In genomic region chr1:80640978-80641377, GRCh38 we compare ENCODE assay signal across 18 cellular contexts.
DNase-seq lines count a peak whose midpoint lies in the region; ATAC-seq and TF ChIP-seq lines count a peak whose summit lies in the region.
"Had no signal": no experiment of that assay in that cellular context is flagged by ENCODE, and none has a peak within 500 bp of the region (broad histone marks: within the 10 kb centered on the region; RNA-seq: fewer than 3 reads in every experiment).

No MANE protein-coding gene starts in this region.

- H3K27me3 Mint-ChIP-seq in naive B cell: no peaks in the 10 kb centered on the region

- no peaks in the 10 kb centered on the region for H3K27me3 ChIP-seq in upper lobe of left lung
- H3K27me3 ChIP-seq in uterus: no peaks in the 10 kb centered on the region
- H3K27me3 ChIP-seq: SJCRH30 had no signal

- H3K9me3 ChIP-seq in upper lobe of left lung (no peaks in the 10 kb centered on the region), uterus (no peaks in the 10 kb centered on the region)
- H3K9me3 ChIP-seq: prostate gland, SJCRH30 had no signal

- DNase-seq in naive B cell (peak; percentile 40), upper lobe of left lung (no peak), amniotic stem cell (lab: John Stamatoyannopoulos, UW) (no peak), uterus (no peak), retina (no peak)
- DNase-seq: activated T-cell treated with anti-CD3 and anti-CD28 coated beads for 4 hours; CD8-positive, alpha-beta T cell; cortex of kidney; GOT3; NCI-H1436; NCI-H69; SJCRH30; stimulated activated CD4-positive, alpha-beta T cell treated with anti-CD3 and anti-CD28 coated beads, Interleukin-4, amount 100 ng/mL, for 4 hours had no signal

- peaks cover 0 to 8% (median 2%) of the 10 kb centered on the region in 7 donors for H3K9me3 Mint-ChIP-seq in naive B cell

- peaks cover 0 to 3% of the 10 kb centered on the region in 2 donors for H3K36me3 Mint-ChIP-seq in naive B cell
- H3K36me3 Mint-ChIP-seq: CD8-positive, alpha-beta T cell had no signal

- 64 to 72% methylated on average over 3 of the region's 3 CpGs for WGBS in upper lobe of left lung, 2 donors

- no peaks in the 10 kb centered on the region for H3K4me1 ChIP-seq in upper lobe of left lung
- H3K4me1 ChIP-seq in uterus: no peaks in the 10 kb centered on the region
- H3K4me1 ChIP-seq: prostate gland, SJCRH30 had no signal

- H3K27ac Mint-ChIP-seq in naive B cell: peak overlapping the region in 2 of 6 donors; percentile 24 to 85
- H3K27ac Mint-ChIP-seq: CD8-positive, alpha-beta T cell; WTC11 had no signal

- peak overlapping the region in 7 of 8 donors; percentile 62 to 96 (median 81) for H3K4me3 Mint-ChIP-seq in naive B cell
- H3K4me3 Mint-ChIP-seq: CD8-positive, alpha-beta T cell; WTC11 had no signal

- H3K27ac ChIP-seq in upper lobe of left lung: no peak overlapping the region
- H3K27ac ChIP-seq in uterus: no peak overlapping the region
- H3K27ac ChIP-seq: prostate gland, SJCRH30 had no signal

- no peak overlapping the region for H3K4me3 ChIP-seq in upper lobe of left lung
- no peak overlapping the region for H3K4me3 ChIP-seq in uterus
- H3K4me3 ChIP-seq: prostate gland, SJCRH30 had no signal

- TF ChIP-seq POLR2A in upper lobe of left lung (IDR thresholded peaks at IDR 0.05): no peak
- no peak for TF ChIP-seq POLR2A in uterus (IDR thresholded peaks at IDR 0.05)

- H3K36me3 ChIP-seq in upper lobe of left lung (no peaks in the 10 kb centered on the region), uterus (no peaks in the 10 kb centered on the region)
- H3K36me3 ChIP-seq: prostate gland, SJCRH30 had no signal

- TF ChIP-seq CTCF in upper lobe of left lung (IDR thresholded peaks at IDR 0.05) (no peak), uterus (IDR thresholded peaks at IDR 0.05) (no peak)

- peaks cover 13 to 42% (median 15%) of the 10 kb centered on the region in 3 donors for H3K4me1 Mint-ChIP-seq in naive B cell

- TF ChIP-seq EP300 in upper lobe of left lung (IDR thresholded peaks at IDR 0.05): no peak

- intact Hi-C loops in uterus (cut with DNase I; ENCODE audit: low total_unique reads): no loop called here

- peak; percentile 44 for ATAC-seq in GM19035 (IDR thresholded peaks at IDR 0.05; ENCODE audit: unreplicated experiment)
- peak; percentile 49 for ATAC-seq in GM21737 (IDR thresholded peaks at IDR 0.05; ENCODE audit: unreplicated experiment)
- peak; percentile 40 for ATAC-seq in HG03342 (IDR thresholded peaks at IDR 0.05; ENCODE audit: unreplicated experiment)
- ATAC-seq in naive B cell (ENCODE audit: low read depth in 2 of 2): peak; percentile 60 to 69
- ATAC-seq in upper lobe of left lung (ENCODE audit: low FRiP score in 2 of 2): no peak
- ATAC-seq: CD8-positive, alpha-beta T cell; WTC11 had no signal

Comparison
In these comparisons a context has a peak if more than half of its experiments do, and no peak if none do; other contexts are left out.
1. ATAC-seq: peak in GM19035 (single experiment), GM21737 (single experiment), HG03342 (single experiment) and naive B cell (2 of 2); none in upper lobe of left lung (0 of 2).